In genomic region chr1:61082336-61083013, GRCh38 we compare ENCODE assay signal across 8 cellular contexts. TPM values are rescaled to one million over a fixed set of nuclear protein-coding genes. Genes with fewer than 3 reads are reported as not detected.
DNase-seq lines count a peak whose midpoint lies in the region; ATAC-seq and TF ChIP-seq lines count a peak whose summit lies in the region.

NFIA (plus strand) TSS chr1:61082561.

- peak within 1 kb of the TSS; percentile 85 to 99 (median 97) for H3K27ac ChIP-seq in dorsolateral prefrontal cortex

- peaks cover 2% of the 10 kb centered on the region for H3K36me3 Mint-ChIP-seq in activated B cell treated with CpG ODN at 0.5 μM for 24 hours (ENCODE audit: low read depth)

- POLR2A ChIA-PET in activated B cell treated with CpG ODN at 0.5 μM for 24 hours (lab: Charles Lee): no interaction called here

- TF ChIP-seq CTCF in activated B cell treated with CpG ODN at 0.5 μM for 24 hours (IDR thresholded peaks at IDR 0.05): no peak
- no peak for TF ChIP-seq CTCF in dorsolateral prefrontal cortex (IDR thresholded peaks at IDR 0.05 in 54 of 56, conservative IDR thresholded peaks at IDR 0.05 in 2 of 56; ENCODE audit: low read depth in 1 of 56, partially characterized antibody in 56 of 56)

- DNase-seq in ELR (ENCODE audit: low read depth): peak; percentile 68
- peak; percentile 80 for DNase-seq in NCI-H2029 treated with DMSO at 0.1 percent for 48 hours (lab: John Stamatoyannopoulos, UW)
- DNase-seq in activated B cell treated with CpG ODN at 0.5 μM for 24 hours: peak; percentile 22
- peak in 8 of 10 donors; percentile 36 to 68 (median 55) for DNase-seq in dorsolateral prefrontal cortex
- peak; percentile 82 for DNase-seq in left lobe of liver (ENCODE audit: low spot score)
- peak; percentile 39 for DNase-seq in stimulated activated CD8-positive, alpha-beta memory T cell treated with anti-CD3 and anti-CD28 coated beads, Interleukin-4, amount 100 ng/mL, for 48 hours

- H3K27me3 Mint-ChIP-seq in activated B cell treated with CpG ODN at 0.5 μM for 24 hours: peaks cover 53% of the 10 kb centered on the region

- H3K4me1 Mint-ChIP-seq in activated B cell treated with CpG ODN at 0.5 μM for 24 hours: peaks cover 29% of the 10 kb centered on the region

- H3K9me3 Mint-ChIP-seq in activated B cell treated with CpG ODN at 0.5 μM for 24 hours: no peaks in the 10 kb centered on the region

- ATAC-seq in activated B cell treated with CpG ODN at 0.5 μM for 24 hours (ENCODE audit: low read depth) (peak; percentile 11), left lobe of liver (peak; percentile 66), HG03457 (IDR thresholded peaks at IDR 0.05; ENCODE audit: unreplicated experiment) (no peak), HG02571 (IDR thresholded peaks at IDR 0.05; ENCODE audit: unreplicated experiment) (no peak)

- H3K27ac Mint-ChIP-seq in activated B cell treated with CpG ODN at 0.5 μM for 24 hours: no peak within 1 kb of the TSS

- CTCF ChIA-PET in activated B cell treated with CpG ODN at 0.5 μM for 24 hours (lab: Charles Lee): interaction anchor here (1.5 kb wide), 1 partner anchor 33 kb away, joined by 6 read pairs; no protein-coding TSS in a partner anchor

- peak within 1 kb of the TSS; percentile 87 for H3K4me3 Mint-ChIP-seq in activated B cell treated with CpG ODN at 0.5 μM for 24 hours

- intact Hi-C loops in activated B cell treated with CpG ODN at 0.5 μM for 24 hours (cut with micrococcal nuclease) (loop anchor here (5.0 kb wide), 1 partner anchor 40 kb away; no protein-coding TSS in a partner anchor), dorsolateral prefrontal cortex (cut with DNase I) (loop anchor here (2.0 to 10.0 kb wide), 4 partner anchors 40 to 192 kb away; no protein-coding TSS in a partner anchor)

- no peaks in the 10 kb centered on the region for H3K27me3 ChIP-seq in dorsolateral prefrontal cortex

- peak within 1 kb of the TSS; percentile 60 to 97 (median 87) for H3K4me3 ChIP-seq in dorsolateral prefrontal cortex

RNA-seq across cellular contexts. Expression of gene NFIA, which starts in this region (rescaled TPM):
- total RNA-seq in activated B cell treated with CpG ODN at 0.5 μM for 24 hours: 0.13 and 0.44 TPM in 2 replicates
- 100 to 1,000 TPM in 40 of 120 experiments, 10 to 100 TPM in 80; 63.0 to 203 (median 91.8) TPM for total RNA-seq in dorsolateral prefrontal cortex
- total RNA-seq in left lobe of liver: 69.9 TPM

Comparison
In these comparisons a context has a peak if more than half of its experiments do, and no peak if none do; other contexts are left out.
1. RNA of gene NFIA (total RNA-seq): 63.0 to 203 TPM in dorsolateral prefrontal cortex and 69.9 TPM in left lobe of liver (single experiment); 0.13 to 0.44 TPM in activated B cell treated with CpG ODN at 0.5 μM for 24 hours; every median in the first group is over 10 times any median in the second.
2. Peak in DNase-seq and ATAC-seq in activated B cell treated with CpG ODN at 0.5 μM for 24 hours; RNA of the gene not detected or under 1 TPM.
3. DNase-seq: peak in every context shown above with its lines; median percentile 82 in left lobe of liver; 80 in NCI-H2029 treated with DMSO at 0.1 percent for 48 hours; 68 in ELR; 55 in dorsolateral prefrontal cortex; 39 in stimulated activated CD8-positive, alpha-beta memory T cell treated with anti-CD3 and anti-CD28 coated beads, Interleukin-4, amount 100 ng/mL, for 48 hours; 22 in activated B cell treated with CpG ODN at 0.5 μM for 24 hours.